ENCODE assay signal across 1 cellular context in the genomic region with DNA sequence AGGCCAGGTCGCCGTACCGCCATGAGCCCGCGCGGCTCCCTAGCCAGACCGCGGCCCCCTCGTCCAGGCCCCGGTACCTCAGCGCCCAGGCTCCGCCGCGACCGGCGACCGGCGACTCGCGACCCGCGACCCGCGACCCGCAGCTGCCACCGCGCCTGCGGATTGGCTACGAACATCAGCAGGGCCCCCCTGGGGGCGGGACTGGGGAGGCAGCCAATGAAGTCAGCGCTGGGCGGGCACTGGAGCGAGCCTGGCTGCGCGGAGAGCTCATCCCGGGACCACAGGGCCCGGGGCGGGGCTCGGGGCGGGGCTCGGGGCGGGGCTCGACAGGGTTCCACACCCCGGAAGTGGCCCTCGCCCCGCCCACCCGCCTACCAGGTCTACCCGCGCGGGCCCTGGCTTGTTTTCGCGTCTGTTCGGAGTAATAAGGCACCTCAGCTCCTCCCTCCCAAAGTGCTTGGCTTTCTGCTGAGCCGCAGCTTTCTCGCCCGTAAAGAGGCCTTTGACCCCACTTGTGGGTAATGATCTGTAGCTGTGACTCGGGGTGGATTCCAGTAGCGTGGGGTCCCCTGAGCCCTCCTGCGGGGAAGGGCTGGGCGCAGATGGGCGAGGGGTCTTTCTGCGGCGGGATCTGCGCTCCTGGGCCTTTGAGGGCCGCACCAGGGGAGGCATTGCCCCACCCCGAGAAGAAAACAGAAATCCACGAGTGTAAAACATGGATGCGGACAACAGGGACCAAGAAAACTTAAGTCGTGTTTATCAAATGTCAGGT.
TF ChIP-seq lines count a peak whose summit lies in the region.

A gene (minus strand): TSS at position 170 of the 772 bp plus-strand sequence. CDS start 1,438 bp downstream, outside the sequence.

TF ChIP-seq in HEK293, 187 proteins besides CTCF, POLR2A, EP300 and RAD21 (continued from another document):
- TF ChIP-seq ZNF394 (tag by site-specific recombination; IDR thresholded peaks at IDR 0.05; ENCODE audit: borderline replicate concordance): peak; percentile 65; the same call in 1 of the 2 replicates
- TF ChIP-seq, protein P1, sequence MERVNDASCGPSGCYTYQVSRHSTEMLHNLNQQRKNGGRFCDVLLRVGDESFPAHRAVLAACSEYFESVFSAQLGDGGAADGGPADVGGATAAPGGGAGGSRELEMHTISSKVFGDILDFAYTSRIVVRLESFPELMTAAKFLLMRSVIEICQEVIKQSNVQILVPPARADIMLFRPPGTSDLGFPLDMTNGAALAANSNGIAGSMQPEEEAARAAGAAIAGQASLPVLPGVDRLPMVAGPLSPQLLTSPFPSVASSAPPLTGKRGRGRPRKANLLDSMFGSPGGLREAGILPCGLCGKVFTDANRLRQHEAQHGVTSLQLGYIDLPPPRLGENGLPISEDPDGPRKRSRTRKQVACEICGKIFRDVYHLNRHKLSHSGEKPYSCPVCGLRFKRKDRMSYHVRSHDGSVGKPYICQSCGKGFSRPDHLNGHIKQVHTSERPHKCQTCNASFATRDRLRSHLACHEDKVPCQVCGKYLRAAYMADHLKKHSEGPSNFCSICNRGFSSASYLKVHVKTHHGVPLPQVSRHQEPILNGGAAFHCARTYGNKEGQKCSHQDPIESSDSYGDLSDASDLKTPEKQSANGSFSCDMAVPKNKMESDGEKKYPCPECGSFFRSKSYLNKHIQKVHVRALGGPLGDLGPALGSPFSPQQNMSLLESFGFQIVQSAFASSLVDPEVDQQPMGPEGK (tag by site-specific recombination; IDR thresholded peaks at IDR 0.05): 0 out of 2 replicates have a peak, but pooled peaks have one; percentile 9
- TF ChIP-seq KLF1 (tag by site-specific recombination; IDR thresholded peaks at IDR 0.05): peak; percentile 27; the same call in 1 of the 2 replicates
- peak; percentile 21; the same call in 1 of the 2 replicates for TF ChIP-seq ZNF596 (tag by site-specific recombination; IDR thresholded peaks at IDR 0.05)
- TF ChIP-seq KLF9 (tag by site-specific recombination; IDR thresholded peaks at IDR 0.05; ENCODE audit: low read depth): 0 out of 2 replicates have a peak, but pooled peaks have one; percentile 11
- 0 out of 2 replicates have a peak, but pooled peaks have one; percentile 15 for TF ChIP-seq ZFHX2 (tag by site-specific recombination; conservative IDR thresholded peaks at IDR 0.05)
- TF ChIP-seq SCRT1 (tag by site-specific recombination; IDR thresholded peaks at IDR 0.05; ENCODE audit: borderline replicate concordance): peak; percentile 63; the same call in 1 of the 2 replicates
- no peak for TF ChIP-seq ZNF473 (tag by site-specific recombination; IDR thresholded peaks at IDR 0.05)
- TF ChIP-seq ZNF175 (tag by site-specific recombination; IDR thresholded peaks at IDR 0.05): no peak
- TF ChIP-seq GLIS2 (tag by site-specific recombination; IDR thresholded peaks at IDR 0.05): peak; percentile 67; the same call in 1 of the 2 replicates
